ENCODE assay signal across 1 cellular context in genomic region chr19:48501446-48501960, GRCh38.
A peak's percentile ranks its signal among the peaks of the same experiment; 100 is the strongest.
TF ChIP-seq lines count a peak whose summit lies in the region.

No MANE protein-coding gene starts in this region.

TF ChIP-seq in HepG2, 621 proteins besides CTCF, POLR2A, EP300 and RAD21 (continued from another document and continues in another):
- TF ChIP-seq ZNF407 (CRISPR knock-in tag; IDR thresholded peaks at IDR 0.05; ENCODE audit: not compliant biosample characterization) (peak; percentile 82), MAZ (IDR thresholded peaks at IDR 0.05; ENCODE audit: borderline replicate concordance, low read depth, low read length) (peak; percentile 50; the same call in 1 of the 2 replicates), MAZ (CRISPR knock-in tag; IDR thresholded peaks at IDR 0.05; ENCODE audit: low read depth) (no peak), SNAI1 (CRISPR knock-in tag; IDR thresholded peaks at IDR 0.05; ENCODE audit: borderline replicate concordance) (no peak), TERF1 (CRISPR knock-in tag; IDR thresholded peaks at IDR 0.05) (no peak), ZNF34 (CRISPR knock-in tag; IDR thresholded peaks at IDR 0.05; ENCODE audit: borderline replicate concordance) (no peak), ZNF784 (CRISPR knock-in tag; IDR thresholded peaks at IDR 0.05; ENCODE audit: borderline replicate concordance) (no peak), ZNF251 (CRISPR knock-in tag; IDR thresholded peaks at IDR 0.05) (no peak), SMYD3 (CRISPR knock-in tag; IDR thresholded peaks at IDR 0.05) (no peak), NR2F6 (IDR thresholded peaks at IDR 0.05) (peak; percentile 82), NR2F6 (CRISPR knock-in tag; IDR thresholded peaks at IDR 0.05) (peak; percentile 92; the same call in 1 of the 2 replicates), SETDB1 (CRISPR knock-in tag; IDR thresholded peaks at IDR 0.05; ENCODE audit: borderline replicate concordance) (no peak), SMAD3 (CRISPR knock-in tag; IDR thresholded peaks at IDR 0.05) (no peak), RFX1 (IDR thresholded peaks at IDR 0.05) (no peak), ZNF557 (CRISPR knock-in tag; IDR thresholded peaks at IDR 0.05) (no peak), HHEX (CRISPR knock-in tag; IDR thresholded peaks at IDR 0.05) (no peak), ZBTB49 (CRISPR knock-in tag; IDR thresholded peaks at IDR 0.05; ENCODE audit: borderline replicate concordance) (no peak), DNMT3B (CRISPR knock-in tag; conservative IDR thresholded peaks at IDR 0.05) (no peak), ZNF10 (CRISPR knock-in tag; IDR thresholded peaks at IDR 0.05; ENCODE audit: borderline replicate concordance, low read depth) (no peak), HDAC1 (CRISPR knock-in tag; IDR thresholded peaks at IDR 0.05) (no peak; the same call in 1 of the 2 replicates), ZNF326 (CRISPR knock-in tag; IDR thresholded peaks at IDR 0.05; ENCODE audit: borderline replicate concordance) (no peak), ZNF782 (CRISPR knock-in tag; IDR thresholded peaks at IDR 0.05; ENCODE audit: borderline replicate concordance) (peak; percentile 43; the same call in 1 of the 2 replicates), ZNF562 (CRISPR knock-in tag; IDR thresholded peaks at IDR 0.05; ENCODE audit: borderline replicate concordance) (no peak), POLR2AphosphoS5 (IDR thresholded peaks at IDR 0.05; ENCODE audit: low read depth, low read length) (no peak), RBM39 (IDR thresholded peaks at IDR 0.05; ENCODE audit: low read depth, low read length, poor library complexity, severe bottlenecking) (no peak), NFAT5 (CRISPR knock-in tag; IDR thresholded peaks at IDR 0.05) (no peak), SALL2 (CRISPR knock-in tag; IDR thresholded peaks at IDR 0.05) (peak; percentile 49; the same call in 1 of the 2 replicates), DRAP1 (CRISPR knock-in tag; IDR thresholded peaks at IDR 0.05) (peak; percentile 69), YEATS2 (CRISPR knock-in tag; IDR thresholded peaks at IDR 0.05; ENCODE audit: borderline replicate concordance) (peak; percentile 31; the same call in 1 of the 2 replicates), ZNF646 (CRISPR knock-in tag; IDR thresholded peaks at IDR 0.05) (no peak), HOXA7 (CRISPR knock-in tag; IDR thresholded peaks at IDR 0.05) (no peak), ZC3H4 (CRISPR knock-in tag; IDR thresholded peaks at IDR 0.05; ENCODE audit: borderline replicate concordance) (no peak), RNF2 (conservative IDR thresholded peaks at IDR 0.05; ENCODE audit: low read depth) (no peak)
